In genomic region chr5:133113331-133114061, GRCh38 we compare ENCODE assay signal across 9 cellular contexts.
A peak's percentile ranks its signal among the peaks of the same experiment; 100 is the strongest.
DNase-seq lines count a peak whose midpoint lies in the region; ATAC-seq and TF ChIP-seq lines count a peak whose summit lies in the region.
"Had no signal": no experiment of that assay in that cellular context is flagged by ENCODE, and none has a peak within 500 bp of the region (broad histone marks: within the 10 kb centered on the region; RNA-seq: fewer than 3 reads in every experiment).

No MANE protein-coding gene starts in this region.

- POLR2A ChIA-PET in RWPE1 (lab: Yijun Ruan, JAX; ENCODE audit: low non-redundant PET), result no interaction called here

- in situ Hi-C loops in GM13976 (cut with MboI; ENCODE audit: low sequenced_read_pairs, unreplicated experiment), result loop anchor here (25.0 kb wide), 1 partner anchor 174 kb away; no protein-coding TSS in a partner anchor

- no peak overlapping the region for H3K4me3 ChIP-seq in GM12865 (ENCODE audit: low read depth, low read length)

- TF ChIP-seq CTCF in GM12865 (IDR thresholded peaks at IDR 0.05; ENCODE audit: insufficient read depth, low read depth, low read length, missing control alignments), result no peak
- no peak for TF ChIP-seq CTCF in RWPE1 (conservative IDR thresholded peaks at IDR 0.05; ENCODE audit: low read depth)
- TF ChIP-seq CTCF in GM13976 (IDR thresholded peaks at IDR 0.05; ENCODE audit: borderline replicate concordance, control extremely low read depth, extremely low read depth, insufficient read depth, missing control alignments), result no peak

- H3K27ac ChIP-seq in RWPE1, result peak overlapping the region; percentile 18

- DNase-seq in GM12865 (ENCODE audit: low read depth) (peak; percentile 23), RWPE1 (ENCODE audit: low spot score) (peak; percentile 76), dedifferentiated amniotic fluid mesenchymal stem cell (ENCODE audit: extremely low spot score) (peak; percentile 18), GOT3 (lab: John Stamatoyannopoulos, UW) (no peak), GM13976 (ENCODE audit: low spot score) (no peak), superior temporal gyrus (ENCODE audit: extremely low spot score) (no peak)
- peak; percentile 55 to 64 for DNase-seq in stimulated activated CD4-positive, alpha-beta T cell treated with anti-CD3 and anti-CD28 coated beads, Interleukin-15, amount 100 ng/mL, for 48 hours (ENCODE audit: low read depth in 2 of 2)
- DNase-seq: GDM1 had no signal

- ATAC-seq in HG03045 (IDR thresholded peaks at IDR 0.05; ENCODE audit: unreplicated experiment), result no peak

- CTCF ChIA-PET in RWPE1 (lab: Yijun Ruan, JAX), result interaction anchor here (0.7 to 1.5 kb wide), 2 partner anchors 79 to 176 kb away, joined by 3 read pairs; no protein-coding TSS in a partner anchor

Comparison
In these comparisons a context has a peak if more than half of its experiments do, and no peak if none do; other contexts are left out.
1. DNase-seq: peak in GM12865 (single experiment), RWPE1 (single experiment), dedifferentiated amniotic fluid mesenchymal stem cell (single experiment) and stimulated activated CD4-positive, alpha-beta T cell treated with anti-CD3 and anti-CD28 coated beads, Interleukin-15, amount 100 ng/mL, for 48 hours (2 of 2); none in GOT3 (single experiment), GM13976 (single experiment) and superior temporal gyrus (single experiment).